In the genomic region with DNA sequence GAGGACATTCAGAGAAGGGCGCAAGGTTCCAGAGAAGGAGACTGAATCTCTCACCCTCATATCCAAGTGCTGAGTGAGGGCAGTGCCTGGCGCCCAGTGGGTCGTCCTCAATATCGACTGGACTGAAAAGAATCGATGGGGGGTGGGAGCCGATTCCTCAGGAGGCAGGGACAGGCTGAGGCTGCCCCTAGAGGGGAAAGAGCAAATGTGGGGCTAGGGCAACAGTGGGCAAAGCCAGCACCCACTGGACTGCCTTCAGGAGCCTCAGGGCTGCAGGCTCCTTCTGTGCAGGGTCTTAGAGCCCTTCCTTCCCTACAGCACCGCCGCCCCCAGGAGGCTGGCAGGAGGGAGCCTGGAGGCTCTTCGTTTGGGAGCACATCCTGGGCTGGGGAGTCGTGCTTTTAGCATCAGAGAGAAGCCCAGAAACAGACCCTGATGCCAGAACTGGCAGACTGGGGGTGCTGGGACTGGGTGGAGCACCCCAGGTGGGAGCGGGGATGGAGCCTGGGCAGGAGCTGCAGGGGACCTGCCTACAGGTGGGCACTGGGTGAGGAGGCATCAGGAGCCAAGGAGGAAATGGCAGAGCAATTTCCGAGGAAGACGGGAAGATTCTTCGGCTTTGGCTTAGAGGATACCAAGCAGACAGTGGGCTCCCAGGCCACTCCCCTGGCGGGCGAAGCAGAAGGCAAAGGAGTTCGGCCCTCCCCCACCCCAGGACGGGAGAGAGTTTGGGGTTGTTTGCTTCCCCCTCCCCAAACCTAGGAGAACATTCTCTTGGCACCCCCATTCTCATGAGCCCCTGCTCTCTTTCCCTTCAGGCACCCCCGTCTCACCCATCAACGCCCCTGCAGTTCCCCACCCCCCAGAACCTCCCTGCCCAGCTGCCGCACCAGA, we compare ENCODE assay signal across 9 cellular contexts. TPM values are rescaled to one million over a fixed set of nuclear protein-coding genes. Genes with fewer than 3 reads are reported as not detected.
DNase-seq lines count a peak whose midpoint lies in the region; ATAC-seq and TF ChIP-seq lines count a peak whose summit lies in the region.
"Had no signal": no experiment of that assay in that cellular context is flagged by ENCODE, and none has a peak within 500 bp of the region (broad histone marks: within the 10 kb centered on the region; RNA-seq: fewer than 3 reads in every experiment).

No MANE protein-coding gene starts in this region.

- H3K9ac ChIP-seq in HUES48 (ENCODE audit: low read depth, low read length) = no peak overlapping the region
- H3K9ac ChIP-seq in mucosa of stomach (ENCODE audit: low read length) = peak overlapping the region; percentile 47

- H3K4me1 ChIP-seq in BE2C (no peaks in the 10 kb centered on the region), HUES48 (ENCODE audit: control insufficient read depth, insufficient read depth, low read length) (peaks cover 21% of the 10 kb centered on the region), mucosa of stomach (ENCODE audit: control insufficient read depth, insufficient read depth, low read length) (peaks cover 11% of the 10 kb centered on the region)

- no peak overlapping the region for H3K27ac Mint-ChIP-seq in MCF 10A (ENCODE audit: low read depth, unreplicated experiment)

- no peaks in the 10 kb centered on the region for H3K9me3 ChIP-seq in BE2C
- H3K9me3 ChIP-seq in HUES48 (ENCODE audit: control insufficient read depth, insufficient read depth, low read length) = no peaks in the 10 kb centered on the region
- H3K9me3 ChIP-seq in mucosa of stomach (ENCODE audit: control insufficient read depth, low read length) = no peaks in the 10 kb centered on the region
- H3K9me3 ChIP-seq: ovary had no signal

- H3K4me1 Mint-ChIP-seq in MCF 10A (ENCODE audit: insufficient read depth, unreplicated experiment) = peaks cover 12% of the 10 kb centered on the region

- no peaks in the 10 kb centered on the region for H3K36me3 Mint-ChIP-seq in MCF 10A (ENCODE audit: insufficient read depth, unreplicated experiment)

- CTCF ChIA-PET in MCF 10A (lab: Yijun Ruan, JAX) = interaction anchor here (0.6 kb wide), 2 partner anchors 34 to 63 kb away, joined by 3 read pairs; no protein-coding TSS in a partner anchor

- ATAC-seq in HG02759 (IDR thresholded peaks at IDR 0.05; ENCODE audit: unreplicated experiment) = no peak
- no peak for ATAC-seq in HG03457 (IDR thresholded peaks at IDR 0.05; ENCODE audit: unreplicated experiment)

- DNase-seq in BE2C (no peak), MCF 10A (ENCODE audit: unreplicated experiment) (no peak), GM20000 (ENCODE audit: low spot score) (no peak), NCI-H187 treated with DMSO at 0.1 percent for 48 hours (lab: John Stamatoyannopoulos, UW) (no peak)

- POLR2A ChIA-PET in MCF 10A (lab: Yijun Ruan, JAX) = interaction anchor here (0.6 kb wide), 1 partner anchor 232 kb away, joined by 4 read pairs; no protein-coding TSS in a partner anchor

- no peaks in the 10 kb centered on the region for H3K36me3 ChIP-seq in BE2C
- H3K36me3 ChIP-seq in HUES48 (ENCODE audit: control insufficient read depth, insufficient read depth, low read length) = no peaks in the 10 kb centered on the region
- no peaks in the 10 kb centered on the region for H3K36me3 ChIP-seq in mucosa of stomach (ENCODE audit: control insufficient read depth, insufficient read depth, low read length)
- H3K36me3 ChIP-seq: ovary had no signal

- no peak for TF ChIP-seq CTCF in BE2C (IDR thresholded peaks at IDR 0.05; ENCODE audit: low read depth, low read length)
- no peak for TF ChIP-seq CTCF in MCF 10A (IDR thresholded peaks at IDR 0.05; ENCODE audit: unreplicated experiment)
- TF ChIP-seq CTCF in GM20000 (IDR thresholded peaks at IDR 0.05; ENCODE audit: extremely low read depth, missing control alignments) = no peak

- H3K27ac ChIP-seq in HUES48 (ENCODE audit: low read depth, low read length) = no peak overlapping the region
- H3K27ac ChIP-seq: ovary had no signal

- no peaks in the 10 kb centered on the region for H3K27me3 Mint-ChIP-seq in MCF 10A (ENCODE audit: insufficient read depth, unreplicated experiment)

- BruUV-seq in MCF 10A (replicated peaks; lab: Mats Ljungman, UMichigan) = TSS peak; percentile 54

- peak overlapping the region; percentile 59 for H3K4me3 Mint-ChIP-seq in MCF 10A (ENCODE audit: unreplicated experiment)

- no peaks in the 10 kb centered on the region for H3K27me3 ChIP-seq in BE2C
- peaks cover 39% of the 10 kb centered on the region for H3K27me3 ChIP-seq in HUES48 (ENCODE audit: control insufficient read depth, insufficient read depth, low read length)
- peaks cover 50% of the 10 kb centered on the region for H3K27me3 ChIP-seq in mucosa of stomach (ENCODE audit: control insufficient read depth, insufficient read depth, low read length)
- H3K27me3 ChIP-seq: ovary had no signal

- H3K4me3 ChIP-seq in BE2C (ENCODE audit: low read depth, low read length) (peak overlapping the region; percentile 54), HUES48 (ENCODE audit: low read depth, low read length) (peak overlapping the region; percentile 69), mucosa of stomach (ENCODE audit: low read length) (no peak overlapping the region)

- intact Hi-C loops in MCF 10A (cut with micrococcal nuclease) = loop anchor here (1.0 to 5.0 kb wide), 2 partner anchors 49 to 132 kb away; no protein-coding TSS in a partner anchor

- H3K9me3 Mint-ChIP-seq in MCF 10A (ENCODE audit: unreplicated experiment) = no peaks in the 10 kb centered on the region

RNA-seq across cellular contexts. Expression of a gene that starts 1.2 kb away (rescaled TPM):
- 7.6 TPM for polyA plus RNA-seq in BE2C (2012; ENCODE audit: insufficient read depth, insufficient read length, low read depth)
- 25.2 and 57.7 TPM in 2 replicates for total RNA-seq in MCF 10A (2022)
